In the genomic region with DNA sequence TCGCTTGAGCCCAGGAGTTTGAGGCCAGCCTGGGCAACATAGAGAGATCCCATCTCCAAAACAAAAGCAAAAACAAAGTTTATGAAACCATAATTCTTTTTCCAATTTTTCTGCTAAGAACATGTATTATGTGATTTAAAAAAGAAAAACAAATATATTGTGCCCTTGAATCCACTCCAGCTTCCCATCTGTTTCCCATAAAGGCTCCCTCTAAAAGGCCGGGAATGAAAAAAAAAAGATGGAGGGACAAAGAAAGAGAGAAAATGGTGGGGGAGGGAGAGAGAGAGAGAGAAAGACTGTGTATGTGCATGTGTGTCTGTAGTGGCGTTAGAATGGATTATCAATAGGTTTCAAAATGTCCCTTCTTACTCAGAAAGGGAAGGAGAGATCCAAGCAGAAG, we compare ENCODE assay signal across 14 cellular contexts.
"Had no signal": no experiment of that assay in that cellular context is flagged by ENCODE, and none has a peak within 500 bp of the region (broad histone marks: within the 10 kb centered on the region; RNA-seq: fewer than 3 reads in every experiment).

No MANE protein-coding gene starts in this region.

- H3K9me3 Mint-ChIP-seq: T-helper 1 cell treated with Interleukin-12 subunit alpha and Interleukin-12 subunit beta and Interleukin-4 antibody, amounts not matched to agents 30 μg/mL and 1 μg/mL, for 36 hours had no signal

- H3K4me3 ChIP-seq: ascending aorta, cardiac muscle cell, right atrium auricular region, SK-N-MC, upper lobe of left lung had no signal

- H3K27me3 Mint-ChIP-seq: activated naive CD8-positive, alpha-beta T cell treated with anti-CD3 and anti-CD28 coated beads, Interleukin-2, amount 10 ng/mL, durations not matched to agents 7 days and 5 days had no signal

- H3K9me3 ChIP-seq: ascending aorta, right atrium auricular region, upper lobe of left lung had no signal

- H3K27ac Mint-ChIP-seq: activated naive CD8-positive, alpha-beta T cell treated with anti-CD3 and anti-CD28 coated beads, Interleukin-2, amount 10 ng/mL, durations not matched to agents 7 days and 5 days; T-helper 1 cell treated with Interleukin-12 subunit alpha and Interleukin-12 subunit beta and Interleukin-4 antibody, amounts not matched to agents 30 μg/mL and 1 μg/mL, for 36 hours had no signal

- H3K4me1 ChIP-seq: ascending aorta, upper lobe of left lung had no signal

- DNase-seq: activated CD4-positive, alpha-beta T cell treated with anti-CD3 and anti-CD28 coated beads for 48 hours; activated gamma-delta T cell treated with Interleukin-2 at 50 U/mL for 16 hours; activated naive CD8-positive, alpha-beta T cell treated with anti-CD3 and anti-CD28 coated beads, Interleukin-2, amount 10 ng/mL, durations not matched to agents 7 days and 5 days; activated T-cell treated with anti-CD3 and anti-CD28 coated beads for 4 hours; effector memory CD4-positive, alpha-beta T cell; glutamatergic neuron; stimulated activated naive CD4-positive, alpha-beta T cell; substantia nigra; upper lobe of left lung had no signal

- H3K27ac ChIP-seq: ascending aorta, cardiac muscle cell, SK-N-MC had no signal

- H3K4me3 Mint-ChIP-seq: activated naive CD8-positive, alpha-beta T cell treated with anti-CD3 and anti-CD28 coated beads, Interleukin-2, amount 10 ng/mL, durations not matched to agents 7 days and 5 days; T-helper 1 cell treated with Interleukin-12 subunit alpha and Interleukin-12 subunit beta and Interleukin-4 antibody, amounts not matched to agents 30 μg/mL and 1 μg/mL, for 36 hours had no signal

- H3K36me3 ChIP-seq: ascending aorta, cardiac muscle cell, right atrium auricular region, upper lobe of left lung had no signal

- H3K27me3 ChIP-seq: ascending aorta, cardiac muscle cell, right atrium auricular region, upper lobe of left lung had no signal
